Comparison of ENCODE assay signal across 16 cellular contexts in the genomic region with DNA sequence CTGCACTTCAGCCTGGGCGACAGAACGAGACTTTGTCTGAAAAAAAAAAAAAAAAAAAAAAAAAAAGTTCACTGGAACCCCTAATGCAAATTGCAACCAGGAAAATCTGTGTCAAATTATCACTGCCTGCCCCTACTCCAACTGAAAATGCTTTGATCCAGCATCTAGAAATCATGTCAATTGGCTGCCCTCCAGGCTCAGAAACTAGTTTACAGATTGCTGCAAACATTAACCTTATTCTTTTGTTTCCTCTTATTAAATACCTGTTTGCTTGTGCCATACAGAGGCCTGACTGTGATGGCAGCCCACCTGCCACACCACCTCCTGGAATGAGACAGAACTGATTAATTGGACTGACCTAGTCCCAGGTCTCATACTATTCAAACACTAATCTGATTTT.
"Had no signal": no experiment of that assay in that cellular context is flagged by ENCODE, and none has a peak within 500 bp of the region (broad histone marks: within the 10 kb centered on the region; RNA-seq: fewer than 3 reads in every experiment).

No MANE protein-coding gene starts in this region.

- DNase-seq: activated CD4-positive, alpha-beta T cell treated with anti-CD3 and anti-CD28 coated beads, Interleukin-2, amount 50 U/mL, for 4 hours; activated T-cell treated with anti-CD3 and anti-CD28 coated beads, Interleukin-2, amount 50 U/mL, for 72 hours; dermis blood vessel endothelial cell; effector memory CD4-positive, alpha-beta T cell; immature natural killer cell; kidney glomerular epithelial cell; naive thymus-derived CD4-positive, alpha-beta T cell; stimulated activated naive CD8-positive, alpha-beta T cell treated with anti-CD3 and anti-CD28 coated beads, Interleukin-15, Interleukin-2, amounts not matched to agents 100 U/mL and 50 U/mL, for 24 hours; substantia nigra; T-helper 2 cell; WERI-Rb-1 had no signal

- H3K27me3 ChIP-seq: cardiac muscle cell, tibial nerve, vagina had no signal

- H3K4me3 Mint-ChIP-seq: activated naive CD8-positive, alpha-beta T cell; activated T-cell treated with anti-CD3 and anti-CD28 coated beads, Interleukin-2, amount 50 U/mL, for 72 hours; immature natural killer cell; memory B cell; naive thymus-derived CD4-positive, alpha-beta T cell had no signal

- ATAC-seq: activated T-cell treated with anti-CD3 and anti-CD28 coated beads, Interleukin-2, amount 50 U/mL, for 72 hours; naive thymus-derived CD4-positive, alpha-beta T cell; stimulated activated naive CD8-positive, alpha-beta T cell treated with anti-CD3 and anti-CD28 coated beads, Interleukin-15, Interleukin-2, amounts not matched to agents 100 U/mL and 50 U/mL, for 24 hours had no signal

- H3K36me3 ChIP-seq: cardiac muscle cell, tibial nerve, vagina, WERI-Rb-1 had no signal

- H3K27ac ChIP-seq: cardiac muscle cell, tibial nerve, vagina, WERI-Rb-1 had no signal

- H3K4me1 ChIP-seq: tibial nerve, vagina had no signal

- H3K9me3 ChIP-seq: tibial nerve, vagina had no signal

- H3K27ac Mint-ChIP-seq: activated naive CD8-positive, alpha-beta T cell; activated T-cell treated with anti-CD3 and anti-CD28 coated beads, Interleukin-2, amount 50 U/mL, for 72 hours; immature natural killer cell; memory B cell had no signal

- H3K4me3 ChIP-seq: cardiac muscle cell, tibial nerve, vagina had no signal

- H3K27me3 Mint-ChIP-seq: activated naive CD8-positive, alpha-beta T cell; naive thymus-derived CD4-positive, alpha-beta T cell had no signal

- H3K9me3 Mint-ChIP-seq: activated T-cell treated with anti-CD3 and anti-CD28 coated beads, Interleukin-2, amount 50 U/mL, for 72 hours; immature natural killer cell; memory B cell; naive thymus-derived CD4-positive, alpha-beta T cell had no signal

- H3K36me3 Mint-ChIP-seq: activated naive CD8-positive, alpha-beta T cell; memory B cell; naive thymus-derived CD4-positive, alpha-beta T cell had no signal
